In the genomic region with DNA sequence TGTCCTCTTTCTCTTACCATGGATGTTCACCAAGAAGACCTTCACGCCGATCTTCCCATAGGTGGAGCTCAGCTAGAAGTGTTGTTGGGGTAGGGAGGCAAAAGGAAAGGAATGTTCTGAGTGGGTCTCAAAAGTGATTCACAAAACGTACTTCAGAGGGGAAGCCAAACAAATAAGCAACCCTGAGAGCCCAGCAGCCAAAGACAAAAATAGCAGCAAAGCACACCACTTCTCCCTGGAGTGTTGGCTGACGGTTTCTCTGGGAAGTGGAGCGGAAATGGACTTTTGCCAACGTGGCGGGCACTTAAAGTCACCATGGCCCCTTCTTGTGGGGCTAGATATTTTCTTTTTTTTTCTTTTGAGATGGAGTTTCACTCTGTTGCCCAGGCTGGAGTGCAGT, we compare ENCODE assay signal across 12 cellular contexts. TPM values are rescaled to one million over a fixed set of nuclear protein-coding genes. Genes with fewer than 3 reads are reported as not detected.
DNase-seq lines count a peak whose midpoint lies in the region; TF ChIP-seq lines count a peak whose summit lies in the region.
"Had no signal": no experiment of that assay in that cellular context is flagged by ENCODE, and none has a peak within 500 bp of the region (broad histone marks: within the 10 kb centered on the region; RNA-seq: fewer than 3 reads in every experiment).

No MANE protein-coding gene starts in this region.

- no peak overlapping the region for H3K4me3 Mint-ChIP-seq in neural crest cell
- H3K4me3 Mint-ChIP-seq: activated CD4-positive, alpha-beta memory T cell treated with anti-CD3 and anti-CD28 coated beads, Interleukin-2, amount 10 ng/mL, durations not matched to agents 7 days and 5 days had no signal

- no peaks in the 10 kb centered on the region for H3K9me3 ChIP-seq in effector memory CD4-positive, alpha-beta T cell (ENCODE audit: control insufficient read depth, low read length)
- H3K9me3 ChIP-seq: body of pancreas had no signal

- H3K4me1 Mint-ChIP-seq in neural crest cell: peaks cover 6% of the 10 kb centered on the region
- H3K4me1 Mint-ChIP-seq: activated CD4-positive, alpha-beta memory T cell treated with anti-CD3 and anti-CD28 coated beads, Interleukin-2, amount 10 ng/mL, durations not matched to agents 7 days and 5 days had no signal

- H3K27ac ChIP-seq in effector memory CD4-positive, alpha-beta T cell (ENCODE audit: insufficient read depth, low read length, poor library complexity, severe bottlenecking): no peak overlapping the region
- H3K27ac ChIP-seq: body of pancreas, SK-N-MC had no signal

- H3K36me3 ChIP-seq in effector memory CD4-positive, alpha-beta T cell (ENCODE audit: control insufficient read depth, insufficient read depth, low read length): no peaks in the 10 kb centered on the region

- H3K9me3 Mint-ChIP-seq in neural crest cell: no peaks in the 10 kb centered on the region
- H3K9me3 Mint-ChIP-seq: activated CD4-positive, alpha-beta memory T cell treated with anti-CD3 and anti-CD28 coated beads, Interleukin-2, amount 10 ng/mL, durations not matched to agents 7 days and 5 days had no signal

- no peaks in the 10 kb centered on the region for H3K36me3 Mint-ChIP-seq in neural crest cell (ENCODE audit: low read depth)

- no peaks in the 10 kb centered on the region for H3K27me3 Mint-ChIP-seq in neural crest cell (ENCODE audit: low read depth)

- no peaks in the 10 kb centered on the region for H3K4me1 ChIP-seq in effector memory CD4-positive, alpha-beta T cell (ENCODE audit: control insufficient read depth, insufficient read depth, low read length, poor library complexity, severe bottlenecking)

- no peak overlapping the region for H3K4me3 ChIP-seq in epithelial cell of esophagus (ENCODE audit: low read length)
- H3K4me3 ChIP-seq in effector memory CD4-positive, alpha-beta T cell (ENCODE audit: insufficient read depth, low read depth, low read length, poor library complexity, severe bottlenecking): no peak overlapping the region
- H3K4me3 ChIP-seq: body of pancreas, SK-N-MC had no signal

- no peaks in the 10 kb centered on the region for H3K27me3 ChIP-seq in effector memory CD4-positive, alpha-beta T cell (replicated peaks; ENCODE audit: control insufficient read depth, insufficient read depth, low read length, poor library complexity, severe bottlenecking)
- H3K27me3 ChIP-seq: body of pancreas had no signal

- TF ChIP-seq CTCF in epithelial cell of esophagus (IDR thresholded peaks at IDR 0.05; ENCODE audit: insufficient read depth, low read depth, low read length, missing control alignments): peak; percentile 16
- no peak for TF ChIP-seq CTCF in neural crest cell (conservative IDR thresholded peaks at IDR 0.05)

- H3K27ac Mint-ChIP-seq in neural crest cell (ENCODE audit: unreplicated experiment): peak overlapping the region; percentile 22
- H3K27ac Mint-ChIP-seq: activated CD4-positive, alpha-beta memory T cell treated with anti-CD3 and anti-CD28 coated beads, Interleukin-2, amount 10 ng/mL, durations not matched to agents 7 days and 5 days had no signal

- DNase-seq in DMS153 (lab: John Stamatoyannopoulos, UW): peak; percentile 88
- peak; percentile 87 for DNase-seq in NCI-H2107 treated with DMSO at 0.1 percent for 48 hours (lab: John Stamatoyannopoulos, UW; ENCODE audit: unreplicated experiment)
- DNase-seq in epithelial cell of esophagus (ENCODE audit: low read depth): no peak
- DNase-seq in neural crest cell (ENCODE audit: low read depth, low spot score): no peak
- DNase-seq in GM19240 (ENCODE audit: insufficient read length, low spot score): no peak
- DNase-seq in effector memory CD4-positive, alpha-beta T cell: no peak
- no peak for DNase-seq in superior temporal gyrus (ENCODE audit: extremely low spot score)
- no peak for DNase-seq in COR-L47 (lab: John Stamatoyannopoulos, UW)
- DNase-seq: activated CD4-positive, alpha-beta memory T cell treated with anti-CD3 and anti-CD28 coated beads, Interleukin-2, amount 10 ng/mL, durations not matched to agents 7 days and 5 days; NCI-H146 had no signal

RNA-seq across cellular contexts. Expression of a gene that starts 23.1 kb away (rescaled TPM):
- 0.16 TPM in 1 of 2 replicates, not detected in the other for total RNA-seq in neural crest cell
- total RNA-seq: activated CD4-positive, alpha-beta memory T cell treated with anti-CD3 and anti-CD28 coated beads, Interleukin-2, amount 10 ng/mL, durations not matched to agents 7 days and 5 days had no signal

Comparison
In these comparisons a context has a peak if more than half of its experiments do, and no peak if none do; other contexts are left out.
1. DNase-seq: peak in DMS153 (single experiment) and NCI-H2107 treated with DMSO at 0.1 percent for 48 hours (single experiment); none in epithelial cell of esophagus (single experiment), neural crest cell (single experiment), GM19240 (single experiment), effector memory CD4-positive, alpha-beta T cell (0 of 3), superior temporal gyrus (single experiment) and COR-L47 (single experiment).